ENCODE assay signal across 8 cellular contexts in genomic region chr11:102345923-102346322, GRCh38. TPM values are rescaled to one million over a fixed set of nuclear protein-coding genes. Genes with fewer than 3 reads are reported as not detected.
A peak's percentile ranks its signal among the peaks of the same experiment; 100 is the strongest.
DNase-seq lines count a peak whose midpoint lies in the region; ATAC-seq, FAIRE-seq and TF ChIP-seq lines count a peak whose summit lies in the region.

No MANE protein-coding gene starts in this region.

- CTCF ChIA-PET in RWPE1 (lab: Yijun Ruan, JAX): interaction anchor here (0.8 kb wide), 1 partner anchor 485 kb away, joined by 3 read pairs; no protein-coding TSS in a partner anchor

- peak overlapping the region; percentile 99 for H3K4me3 Mint-ChIP-seq in activated CD4-positive, alpha-beta T cell treated with anti-CD3 and anti-CD28 coated beads, Interleukin-2, amount 10 ng/mL, durations not matched to agents 24 days and 14 days

- no peaks in the 10 kb centered on the region for H3K9me3 ChIP-seq in neuron (ENCODE audit: low read length)

- peaks cover 16% of the 10 kb centered on the region for H3K36me3 Mint-ChIP-seq in activated CD4-positive, alpha-beta T cell treated with anti-CD3 and anti-CD28 coated beads, Interleukin-2, amount 10 ng/mL, durations not matched to agents 24 days and 14 days (ENCODE audit: low read depth)

- no peak for TF ChIP-seq CTCF in RWPE1 (conservative IDR thresholded peaks at IDR 0.05; ENCODE audit: low read depth)

- POLR2A ChIA-PET in RWPE1 (lab: Yijun Ruan, JAX; ENCODE audit: low non-redundant PET): no interaction called here

- peak overlapping the region; percentile 96 for H2AFZ ChIP-seq in neuron (ENCODE audit: low read depth, low read length)

- no peak for ATAC-seq in HG03159 (IDR thresholded peaks at IDR 0.05; ENCODE audit: unreplicated experiment)

- no peaks in the 10 kb centered on the region for H3K36me3 ChIP-seq in neuron (ENCODE audit: insufficient read depth, low read length)

- peaks cover 37% of the 10 kb centered on the region for H3K4me1 Mint-ChIP-seq in activated CD4-positive, alpha-beta T cell treated with anti-CD3 and anti-CD28 coated beads, Interleukin-2, amount 10 ng/mL, durations not matched to agents 24 days and 14 days

- peak overlapping the region; percentile 99 for H3K27ac Mint-ChIP-seq in activated CD4-positive, alpha-beta T cell treated with anti-CD3 and anti-CD28 coated beads, Interleukin-2, amount 10 ng/mL, durations not matched to agents 24 days and 14 days

- no peaks in the 10 kb centered on the region for H3K9me3 Mint-ChIP-seq in activated CD4-positive, alpha-beta T cell treated with anti-CD3 and anti-CD28 coated beads, Interleukin-2, amount 10 ng/mL, durations not matched to agents 24 days and 14 days

- no peak for DNase-seq in activated CD4-positive, alpha-beta T cell treated with anti-CD3 and anti-CD28 coated beads, Interleukin-2, amount 10 ng/mL, durations not matched to agents 24 days and 14 days
- no peak for DNase-seq in activated CD4-positive, alpha-beta T cell treated with anti-CD3 and anti-CD28 coated beads for 4 hours
- DNase-seq in RWPE1 (ENCODE audit: low spot score): peak; percentile 19
- peak; percentile 9 for DNase-seq in effector CD8-positive, alpha-beta T cell (lab: John Stamatoyannopoulos, UW)
- no peak for DNase-seq in CD1c-positive myeloid dendritic cell (ENCODE audit: extremely low spot score)
- DNase-seq in frontal cortex (ENCODE audit: low spot score in 2 of 2): no peak

- no peak overlapping the region for H3K27ac ChIP-seq in RWPE1

- no peaks in the 10 kb centered on the region for H3K27me3 ChIP-seq in neuron (ENCODE audit: insufficient read depth, low read length)

- H3K4me1 ChIP-seq in neuron (ENCODE audit: insufficient read depth, low read length): peaks cover 30% of the 10 kb centered on the region

- H3K27me3 Mint-ChIP-seq in activated CD4-positive, alpha-beta T cell treated with anti-CD3 and anti-CD28 coated beads, Interleukin-2, amount 10 ng/mL, durations not matched to agents 24 days and 14 days: no peaks in the 10 kb centered on the region

- H3K4me3 ChIP-seq in neuron (ENCODE audit: low read length): peak overlapping the region; percentile 61

- intact Hi-C loops in activated CD4-positive, alpha-beta T cell treated with anti-CD3 and anti-CD28 coated beads, Interleukin-2, amount 10 ng/mL, durations not matched to agents 24 days and 14 days (cut with micrococcal nuclease): loop anchor here (2.0 kb wide), 2 partner anchors 15 to 51 kb away; no protein-coding TSS in a partner anchor

- FAIRE-seq in frontal cortex (lab: Jason Lieb, UNC): no peak

RNA-seq across cellular contexts. Expression of gene BIRC2, which starts 1.1 kb away (rescaled TPM):
- 27.8 and 30.8 TPM in 2 replicates for total RNA-seq in activated CD4-positive, alpha-beta T cell treated with anti-CD3 and anti-CD28 coated beads, Interleukin-2, amount 10 ng/mL, durations not matched to agents 24 days and 14 days
- total RNA-seq in frontal cortex: 144 TPM

RNA-seq across cellular contexts. Expression of gene BIRC3, which starts 28.6 kb away (rescaled TPM):
- 100 and 102 TPM in 2 replicates for total RNA-seq in activated CD4-positive, alpha-beta T cell treated with anti-CD3 and anti-CD28 coated beads, Interleukin-2, amount 10 ng/mL, durations not matched to agents 24 days and 14 days
- total RNA-seq in frontal cortex: 1.6 TPM

Comparison
In these comparisons a context has a peak if more than half of its experiments do, and no peak if none do; other contexts are left out.
1. DNase-seq: peak in RWPE1 (single experiment) and effector CD8-positive, alpha-beta T cell (single experiment); none in activated CD4-positive, alpha-beta T cell treated with anti-CD3 and anti-CD28 coated beads, Interleukin-2, amount 10 ng/mL, durations not matched to agents 24 days and 14 days (single experiment), activated CD4-positive, alpha-beta T cell treated with anti-CD3 and anti-CD28 coated beads for 4 hours (0 of 2), CD1c-positive myeloid dendritic cell (single experiment) and frontal cortex (0 of 2).
2. RNA of gene BIRC3, which starts 28.6 kb away (total RNA-seq): 100 to 102 TPM in activated CD4-positive, alpha-beta T cell treated with anti-CD3 and anti-CD28 coated beads, Interleukin-2, amount 10 ng/mL, durations not matched to agents 24 days and 14 days; 1.6 TPM in frontal cortex (single experiment); every median in the first group is over 10 times any median in the second.